ENCODE assay signal across 26 cellular contexts in genomic region chr14:102678394-102678793, GRCh38.
"Had no signal": no experiment of that assay in that cellular context is flagged by ENCODE, and none has a peak within 500 bp of the region (broad histone marks: within the 10 kb centered on the region; RNA-seq: fewer than 3 reads in every experiment).

No MANE protein-coding gene starts in this region.

- H3K27ac Mint-ChIP-seq: immature natural killer cell; memory B cell; naive thymus-derived CD8-positive, alpha-beta T cell; nephron progenitor cell; stimulated activated naive CD8-positive, alpha-beta T cell treated with anti-CD3 and anti-CD28 coated beads, Interleukin-15, amount 100 ng/mL, for 72 hours had no signal

- DNase-seq: colonic mucosa; dermis blood vessel endothelial cell; effector memory CD4-positive, alpha-beta T cell; erythroblast; hypothalamus; immature natural killer cell; islet precursor cell; kidney glomerular epithelial cell; naive thymus-derived CD8-positive, alpha-beta T cell; nephron progenitor cell; pancreas; stimulated activated CD4-positive, alpha-beta T cell treated with anti-CD3 and anti-CD28 coated beads, Interleukin-12 subunit alpha, Interleukin-12 subunit beta, amount 100 ng/mL, for 4 hours; stimulated activated CD4-positive, alpha-beta T cell treated with anti-CD3 and anti-CD28 coated beads, Interleukin-1b, Interleukin-23, amount 100 ng/mL, for 48 hours; stimulated activated CD4-positive, alpha-beta T cell treated with anti-CD3 and anti-CD28 coated beads, Interleukin-4, amount 100 ng/mL, for 1 hour; stimulated activated CD8-positive, alpha-beta memory T cell treated with anti-CD3 and anti-CD28 coated beads, Interleukin-4, amount 100 ng/mL, for 48 hours; stimulated activated naive CD4-positive, alpha-beta T cell; stimulated activated naive CD8-positive, alpha-beta T cell treated with anti-CD3 and anti-CD28 coated beads, Interleukin-15, amount 100 ng/mL, for 72 hours; transverse colon had no signal

- H3K9me3 ChIP-seq: colonic mucosa, pancreas, suprapubic skin, transverse colon had no signal

- ATAC-seq: naive thymus-derived CD8-positive, alpha-beta T cell; pancreas; sciatic nerve; stimulated activated naive CD8-positive, alpha-beta T cell treated with anti-CD3 and anti-CD28 coated beads, Interleukin-15, amount 100 ng/mL, for 72 hours had no signal

- H3K27me3 Mint-ChIP-seq: central memory CD8-positive, alpha-beta T cell; memory B cell; naive thymus-derived CD8-positive, alpha-beta T cell; stimulated activated naive CD8-positive, alpha-beta T cell treated with anti-CD3 and anti-CD28 coated beads, Interleukin-15, amount 100 ng/mL, for 72 hours had no signal

- H3K36me3 ChIP-seq: colonic mucosa, pancreas, transverse colon had no signal

- H3K4me3 ChIP-seq: colonic mucosa, lung, pancreas, smooth muscle cell, suprapubic skin, transverse colon had no signal

- H3K9me3 Mint-ChIP-seq: central memory CD8-positive, alpha-beta T cell; immature natural killer cell; memory B cell; stimulated activated naive CD8-positive, alpha-beta T cell treated with anti-CD3 and anti-CD28 coated beads, Interleukin-15, amount 100 ng/mL, for 72 hours had no signal

- H3K4me1 Mint-ChIP-seq: memory B cell had no signal

- H3K27me3 ChIP-seq: colonic mucosa, pancreas, suprapubic skin, transverse colon had no signal

- H3K27ac ChIP-seq: colonic mucosa, pancreas, suprapubic skin, transverse colon had no signal

- H3K4me3 Mint-ChIP-seq: central memory CD8-positive, alpha-beta T cell; immature natural killer cell; memory B cell; naive thymus-derived CD8-positive, alpha-beta T cell; nephron progenitor cell; stimulated activated naive CD8-positive, alpha-beta T cell treated with anti-CD3 and anti-CD28 coated beads, Interleukin-15, amount 100 ng/mL, for 72 hours had no signal

- H3K4me2 ChIP-seq: smooth muscle cell had no signal

- H3K4me1 ChIP-seq: pancreas had no signal

- FAIRE-seq: endometrium, frontal cortex, pancreas had no signal
